16 cellular contexts compared by ENCODE assay signal in genomic region chr1:23214640-23215039, GRCh38. TPM values are rescaled to one million over a fixed set of nuclear protein-coding genes. Genes with fewer than 3 reads are reported as not detected.
"Had no signal": no experiment of that assay in that cellular context is flagged by ENCODE, and none has a peak within 500 bp of the region (broad histone marks: within the 10 kb centered on the region; RNA-seq: fewer than 3 reads in every experiment).

No MANE protein-coding gene starts in this region.

- FAIRE-seq: endometrium, TTC549 had no signal

- H3K9me3 Mint-ChIP-seq: activated CD4-positive, alpha-beta T cell treated with anti-CD3 and anti-CD28 coated beads, Interleukin-2, amount 10 ng/mL, durations not matched to agents 7 days and 5 days; activated T-helper 2 cell treated with anti-CD3 and anti-CD28 coated beads, Interferon-gamma antibody, Interleukin-2, Interleukin-4, amounts not matched to agents 10 μg/mL and 5 μg/mL and 100 μg/mL, durations not matched to agents 14 hours and 24 hours and 36 hours had no signal

- H3K27ac ChIP-seq: breast epithelium, esophagus muscularis mucosa, foreskin keratinocyte, heart right ventricle, stomach, thoracic aorta, vagina had no signal

- H3K27ac Mint-ChIP-seq: activated CD4-positive, alpha-beta T cell treated with anti-CD3 and anti-CD28 coated beads, Interleukin-2, amount 10 ng/mL, durations not matched to agents 7 days and 5 days; activated T-helper 2 cell treated with anti-CD3 and anti-CD28 coated beads, Interferon-gamma antibody, Interleukin-2, Interleukin-4, amounts not matched to agents 10 μg/mL and 5 μg/mL and 100 μg/mL, durations not matched to agents 14 hours and 24 hours and 36 hours had no signal

- H3K4me1 ChIP-seq: breast epithelium, foreskin keratinocyte had no signal

- H3K36me3 ChIP-seq: breast epithelium, esophagus muscularis mucosa, heart right ventricle, stomach, thoracic aorta, vagina had no signal

- ATAC-seq: foreskin keratinocyte, heart right ventricle had no signal

- H3K4me3 ChIP-seq: breast epithelium, esophagus muscularis mucosa, heart right ventricle, stomach, thoracic aorta, vagina had no signal

- H3K4me3 Mint-ChIP-seq: activated CD4-positive, alpha-beta T cell treated with anti-CD3 and anti-CD28 coated beads, Interleukin-2, amount 10 ng/mL, durations not matched to agents 7 days and 5 days had no signal

- H3K9me3 ChIP-seq: breast epithelium, esophagus muscularis mucosa, heart right ventricle, stomach, thoracic aorta, vagina had no signal

- DNase-seq: activated CD4-positive, alpha-beta T cell treated with anti-CD3 and anti-CD28 coated beads, Interleukin-2, amount 10 ng/mL, durations not matched to agents 7 days and 5 days; activated CD4-positive, CD25-positive, alpha-beta regulatory T cell; activated naive CD4-positive, alpha-beta T cell treated with anti-CD3 and anti-CD28 coated beads, Interleukin-2, amount 50 U/mL, for 16 hours; foreskin keratinocyte; heart right ventricle; stomach; T-helper 2 cell had no signal

RNA-seq across cellular contexts. Expression of gene HTR1D, which starts 2.7 kb away (rescaled TPM):
- total RNA-seq: activated CD4-positive, alpha-beta T cell treated with anti-CD3 and anti-CD28 coated beads, Interleukin-2, amount 10 ng/mL, durations not matched to agents 7 days and 5 days; activated T-helper 2 cell treated with anti-CD3 and anti-CD28 coated beads, Interferon-gamma antibody, Interleukin-2, Interleukin-4, amounts not matched to agents 10 μg/mL and 5 μg/mL and 100 μg/mL, durations not matched to agents 14 hours and 24 hours and 36 hours; breast epithelium; esophagus muscularis mucosa; heart right ventricle; skeletal muscle tissue; thoracic aorta; vagina had no signal
- polyA plus RNA-seq: liver had no signal
